In the genomic region with DNA sequence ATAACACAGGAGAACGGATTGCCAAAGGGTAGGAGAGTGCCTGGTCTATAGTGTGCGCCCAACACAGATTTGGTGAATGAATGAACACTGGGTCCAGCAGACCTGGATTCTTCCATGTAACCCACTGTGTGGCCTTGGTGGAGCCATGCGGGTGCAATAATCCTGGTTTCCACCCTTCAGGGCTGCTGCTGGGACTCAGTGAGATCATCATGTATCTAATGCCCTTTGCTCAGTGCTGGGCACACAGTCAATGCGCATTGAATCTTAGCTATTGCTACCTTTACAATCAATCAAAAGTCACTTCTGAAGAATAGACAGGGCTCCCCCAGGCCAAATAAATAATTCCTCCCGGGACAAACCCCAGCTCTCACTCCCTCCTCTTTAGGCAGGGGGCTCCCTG, we compare ENCODE assay signal across 18 cellular contexts. TPM values are rescaled to one million over a fixed set of nuclear protein-coding genes. Genes with fewer than 3 reads are reported as not detected.
DNase-seq lines count a peak whose midpoint lies in the region; ATAC-seq and TF ChIP-seq lines count a peak whose summit lies in the region.
"Had no signal": no experiment of that assay in that cellular context is flagged by ENCODE, and none has a peak within 500 bp of the region (broad histone marks: within the 10 kb centered on the region; RNA-seq: fewer than 3 reads in every experiment).

No MANE protein-coding gene starts in this region.

- no peaks in the 10 kb centered on the region for H3K9me3 Mint-ChIP-seq in activated naive CD4-positive, alpha-beta T cell treated with anti-CD3 and anti-CD28 coated beads, Interleukin-2, amount 10 ng/mL, durations not matched to agents 7 days and 5 days
- no peaks in the 10 kb centered on the region for H3K9me3 Mint-ChIP-seq in T-cell
- H3K9me3 Mint-ChIP-seq: stimulated activated naive CD8-positive, alpha-beta T cell treated with anti-CD3 and anti-CD28 coated beads, Interleukin-15, amount 100 ng/mL, for 72 hours had no signal

- intact Hi-C loops in dorsolateral prefrontal cortex (cut with DNase I): no loop called here

- POLR2A ChIA-PET in T-cell (lab: Charles Lee): no interaction called here

- no peak for TF ChIP-seq CTCF in dorsolateral prefrontal cortex (IDR thresholded peaks at IDR 0.05 in 54 of 56, conservative IDR thresholded peaks at IDR 0.05 in 2 of 56; ENCODE audit: low read depth in 1 of 56, partially characterized antibody in 56 of 56)

- H3K27me3 Mint-ChIP-seq in activated naive CD4-positive, alpha-beta T cell treated with anti-CD3 and anti-CD28 coated beads, Interleukin-2, amount 10 ng/mL, durations not matched to agents 7 days and 5 days: peaks cover 92% of the 10 kb centered on the region
- H3K27me3 Mint-ChIP-seq in T-cell: no peaks in the 10 kb centered on the region
- H3K27me3 Mint-ChIP-seq: activated CD4-positive, alpha-beta T cell treated with anti-CD3 and anti-CD28 coated beads for 36 hours had no signal

- H3K27ac ChIP-seq in dorsolateral prefrontal cortex: no peak overlapping the region
- H3K27ac ChIP-seq: uterus had no signal

- no peaks in the 10 kb centered on the region for H3K36me3 Mint-ChIP-seq in activated naive CD4-positive, alpha-beta T cell treated with anti-CD3 and anti-CD28 coated beads, Interleukin-2, amount 10 ng/mL, durations not matched to agents 7 days and 5 days
- H3K36me3 Mint-ChIP-seq in T-cell: no peaks in the 10 kb centered on the region
- H3K36me3 Mint-ChIP-seq: naive B cell had no signal

- peak in 1 of 4 experiments; percentile 1 for ATAC-seq in T-cell (replicated peaks in 1 of 4)
- peak; percentile 8 for ATAC-seq in left lobe of liver
- no peak for ATAC-seq in HG02981 (IDR thresholded peaks at IDR 0.05; ENCODE audit: unreplicated experiment)
- no peak for ATAC-seq in GM19035 (IDR thresholded peaks at IDR 0.05; ENCODE audit: unreplicated experiment)

- DNase-seq in activated naive CD4-positive, alpha-beta T cell treated with anti-CD3 and anti-CD28 coated beads, Interleukin-2, amount 10 ng/mL, durations not matched to agents 7 days and 5 days: no peak
- no peak for DNase-seq in activated naive CD4-positive, alpha-beta T cell (lab: John Stamatoyannopoulos, UW)
- no peak for DNase-seq in T-cell
- DNase-seq in left lobe of liver (ENCODE audit: low spot score): no peak
- no peak for DNase-seq in dorsolateral prefrontal cortex
- no peak for DNase-seq in HuH-7.5 (ENCODE audit: low spot score)
- DNase-seq: amygdala, cerebellar nuclear complex, foreskin melanocyte, naive B cell, NCI-H1436 treated with DMSO at 0.1 percent for 48 hours, NCI-H226, SHP77, uterus had no signal

- no peak overlapping the region for H3K4me3 ChIP-seq in dorsolateral prefrontal cortex
- H3K4me3 ChIP-seq: uterus had no signal

- CTCF ChIA-PET in activated naive CD4-positive, alpha-beta T cell treated with anti-CD3 and anti-CD28 coated beads, Interleukin-2, amount 10 ng/mL, durations not matched to agents 7 days and 5 days (lab: Charles Lee): interaction anchor here (0.6 to 1.3 kb wide), 3 partner anchors 79 to 86 kb away, joined by 3 to 6 read pairs (median 6); no protein-coding TSS in a partner anchor
- CTCF ChIA-PET in T-cell (lab: Charles Lee): interaction anchor here in 1 of 2 donors (0.6 kb wide), 1 partner anchor 274 kb away, joined by 3 read pairs; no protein-coding TSS in a partner anchor

- no peaks in the 10 kb centered on the region for H3K27me3 ChIP-seq in dorsolateral prefrontal cortex
- H3K27me3 ChIP-seq: uterus had no signal

- H3K4me1 Mint-ChIP-seq in activated naive CD4-positive, alpha-beta T cell treated with anti-CD3 and anti-CD28 coated beads, Interleukin-2, amount 10 ng/mL, durations not matched to agents 7 days and 5 days: peaks cover 70% of the 10 kb centered on the region
- peaks cover 73 to 84% (median 81%) of the 10 kb centered on the region in 3 donors for H3K4me1 Mint-ChIP-seq in T-cell

- peak overlapping the region; percentile 86 for H3K27ac Mint-ChIP-seq in activated naive CD4-positive, alpha-beta T cell treated with anti-CD3 and anti-CD28 coated beads, Interleukin-2, amount 10 ng/mL, durations not matched to agents 7 days and 5 days
- H3K27ac Mint-ChIP-seq in T-cell: peak overlapping the region; percentile 81 to 93
- H3K27ac Mint-ChIP-seq: activated CD4-positive, alpha-beta T cell treated with anti-CD3 and anti-CD28 coated beads for 36 hours; stimulated activated naive CD8-positive, alpha-beta T cell treated with anti-CD3 and anti-CD28 coated beads, Interleukin-15, amount 100 ng/mL, for 72 hours had no signal

- peak overlapping the region; percentile 50 for H3K4me3 Mint-ChIP-seq in activated naive CD4-positive, alpha-beta T cell treated with anti-CD3 and anti-CD28 coated beads, Interleukin-2, amount 10 ng/mL, durations not matched to agents 7 days and 5 days
- peak overlapping the region; percentile 34 to 71 (median 62) for H3K4me3 Mint-ChIP-seq in T-cell
- H3K4me3 Mint-ChIP-seq: activated CD4-positive, alpha-beta T cell treated with anti-CD3 and anti-CD28 coated beads for 36 hours had no signal

RNA-seq across cellular contexts. Expression of gene EPHA2, which starts 5.8 kb away (rescaled TPM):
- total RNA-seq in T-cell: under 1 TPM in 4 of 5 donors, not detected in 1; 0.19 to 0.66 (median 0.41) TPM
- 6.5 TPM for total RNA-seq in left lobe of liver
- 10 to 100 TPM in 5 of 120 experiments, 1 to 10 TPM in 115; 1.4 to 14.6 (median 4.4) TPM for total RNA-seq in dorsolateral prefrontal cortex

RNA-seq across cellular contexts. Expression of gene ARHGEF19, which starts 50.7 kb away (rescaled TPM):
- total RNA-seq in T-cell (10 to 100 TPM in 3 of 5 donors, 1 to 10 TPM in 2; 7.0 to 17.6 (median 12.3) TPM), left lobe of liver (1.9 TPM), dorsolateral prefrontal cortex (1 to 10 TPM in 92 of 120 experiments, under 1 TPM in 28; 0.25 to 6.1 (median 1.6) TPM)
